ENCODE assay signal across 27 cellular contexts in genomic region chr5:126030698-126031097, GRCh38.
"Had no signal": no experiment of that assay in that cellular context is flagged by ENCODE, and none has a peak within 500 bp of the region (broad histone marks: within the 10 kb centered on the region; RNA-seq: fewer than 3 reads in every experiment).

No MANE protein-coding gene starts in this region.

- H3K4me1 Mint-ChIP-seq: nephron progenitor cell; stimulated activated effector memory CD8-positive, alpha-beta T cell treated with anti-CD3 and anti-CD28 coated beads, Interleukin-12 subunit alpha, Interleukin-12 subunit beta, amount 100 ng/mL, for 72 hours; stimulated activated naive B cell treated with anti-CD40 and anti-IgM and Interleukin-4, amounts not matched to agents 10 μg/mL and 1 μg/mL and 100 μg/mL, for 72 hours had no signal

- DNase-seq: nephron progenitor cell; nucleus accumbens; pancreas; retina; right cardiac atrium; right lobe of liver; sigmoid colon; small intestine; stimulated activated CD4-positive, alpha-beta T cell treated with anti-CD3 and anti-CD28 coated beads, Interleukin-15, amount 100 ng/mL, for 24 hours; stimulated activated CD4-positive, alpha-beta T cell treated with anti-CD3 and anti-CD28 coated beads, Interleukin-2, amount 100 ng/mL, for 24 hours; stimulated activated CD4-positive, alpha-beta T cell treated with anti-CD3 and anti-CD28 coated beads, Interleukin-2, amount 100 ng/mL, for 48 hours; stimulated activated CD4-positive, alpha-beta T cell treated with anti-CD3 and anti-CD28 coated beads, Interleukin-4, amount 100 ng/mL, for 24 hours; stimulated activated naive B cell treated with anti-CD40 and anti-IgM and Interleukin-4, amounts not matched to agents 10 μg/mL and 1 μg/mL and 100 μg/mL, for 72 hours; stimulated activated naive CD4-positive, alpha-beta T cell treated with Interleukin-2 at 50 U/mL for 16 hours; stomach; thyroid gland; trophoblast cell; upper lobe of left lung had no signal

- H3K27me3 ChIP-seq: neutrophil, pancreas, right lobe of liver, sigmoid colon, stomach, thyroid gland, tibial nerve, upper lobe of left lung, vagina had no signal

- H3K4me1 ChIP-seq: pancreas, prostate gland, right lobe of liver, sigmoid colon, stomach, thyroid gland, tibial nerve, upper lobe of left lung, vagina had no signal

- H3K4me3 Mint-ChIP-seq: natural killer cell treated with Interleukin-12 subunit alpha and Interleukin-12 subunit beta and Interleukin-15 and Interleukin-18, amount 100 ng/mL, for 72 hours; nephron progenitor cell; neural crest cell; stimulated activated effector memory CD8-positive, alpha-beta T cell treated with anti-CD3 and anti-CD28 coated beads, Interleukin-12 subunit alpha, Interleukin-12 subunit beta, amount 100 ng/mL, for 72 hours; stimulated activated naive B cell treated with anti-CD40 and anti-IgM and Interleukin-4, amounts not matched to agents 10 μg/mL and 1 μg/mL and 100 μg/mL, for 72 hours; stimulated activated naive CD8-positive, alpha-beta T cell treated with anti-CD3 and anti-CD28 coated beads, Interleukin-15, Interleukin-2, amounts not matched to agents 100 ng/mL and 50 ng/mL, for 24 hours had no signal

- H3K27ac ChIP-seq: neutrophil, pancreas, prostate gland, right lobe of liver, sigmoid colon, stomach, thoracic aorta, thyroid gland, tibial nerve, upper lobe of left lung, vagina had no signal

- H3K27me3 Mint-ChIP-seq: natural killer cell treated with Interleukin-12 subunit alpha and Interleukin-12 subunit beta and Interleukin-15 and Interleukin-18, amount 100 ng/mL, for 72 hours; stimulated activated naive B cell treated with anti-CD40 and anti-IgM and Interleukin-4, amounts not matched to agents 10 μg/mL and 1 μg/mL and 100 μg/mL, for 72 hours; stimulated activated naive CD8-positive, alpha-beta T cell treated with anti-CD3 and anti-CD28 coated beads, Interleukin-15, Interleukin-2, amounts not matched to agents 100 ng/mL and 50 ng/mL, for 24 hours had no signal

- H3K27ac Mint-ChIP-seq: natural killer cell treated with Interleukin-12 subunit alpha and Interleukin-12 subunit beta and Interleukin-15 and Interleukin-18, amount 100 ng/mL, for 72 hours; nephron progenitor cell; stimulated activated effector memory CD8-positive, alpha-beta T cell treated with anti-CD3 and anti-CD28 coated beads, Interleukin-12 subunit alpha, Interleukin-12 subunit beta, amount 100 ng/mL, for 72 hours; stimulated activated naive B cell treated with anti-CD40 and anti-IgM and Interleukin-4, amounts not matched to agents 10 μg/mL and 1 μg/mL and 100 μg/mL, for 72 hours; stimulated activated naive CD8-positive, alpha-beta T cell treated with anti-CD3 and anti-CD28 coated beads, Interleukin-15, Interleukin-2, amounts not matched to agents 100 ng/mL and 50 ng/mL, for 24 hours had no signal

- ATAC-seq: natural killer cell treated with Interleukin-12 subunit alpha and Interleukin-12 subunit beta and Interleukin-15 and Interleukin-18, amount 100 ng/mL, for 72 hours; pancreas; right cardiac atrium; right lobe of liver; stimulated activated effector memory CD8-positive, alpha-beta T cell treated with anti-CD3 and anti-CD28 coated beads, Interleukin-12 subunit alpha, Interleukin-12 subunit beta, amount 100 ng/mL, for 72 hours; stimulated activated naive B cell treated with anti-CD40 and anti-IgM and Interleukin-4, amounts not matched to agents 10 μg/mL and 1 μg/mL and 100 μg/mL, for 72 hours had no signal

- H3K36me3 ChIP-seq: neutrophil, pancreas, prostate gland, right lobe of liver, sigmoid colon, stomach, thoracic aorta, thyroid gland, tibial nerve, upper lobe of left lung, vagina had no signal

- H3K9me3 ChIP-seq: pancreas, prostate gland, right lobe of liver, thyroid gland had no signal

- H3K4me3 ChIP-seq: pancreas, prostate gland, right lobe of liver, sigmoid colon, stomach, thoracic aorta, thyroid gland, tibial nerve, upper lobe of left lung, vagina had no signal

- H3K36me3 Mint-ChIP-seq: stimulated activated effector memory CD8-positive, alpha-beta T cell treated with anti-CD3 and anti-CD28 coated beads, Interleukin-12 subunit alpha, Interleukin-12 subunit beta, amount 100 ng/mL, for 72 hours; stimulated activated naive B cell treated with anti-CD40 and anti-IgM and Interleukin-4, amounts not matched to agents 10 μg/mL and 1 μg/mL and 100 μg/mL, for 72 hours had no signal
